Comparison of ENCODE assay signal across 1 cellular context in the genomic region with DNA sequence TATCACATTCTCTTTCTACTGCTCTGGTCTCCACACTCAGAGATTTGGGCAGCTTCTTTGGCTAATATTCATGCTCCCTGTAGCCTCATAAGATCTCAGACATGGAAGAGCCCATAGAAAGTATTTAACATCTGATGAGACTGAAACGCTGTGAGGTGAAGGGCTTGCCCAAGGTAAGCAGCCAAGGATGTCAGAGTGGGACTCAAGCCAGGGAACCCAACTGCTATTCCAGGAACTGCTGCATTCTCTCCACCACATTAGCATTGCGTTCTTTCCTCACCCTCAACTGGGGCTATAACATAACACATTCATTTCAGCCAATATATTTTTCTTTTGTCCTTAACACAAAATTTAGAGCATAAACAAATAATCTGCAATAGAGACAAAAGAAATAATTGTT.
TF ChIP-seq lines count a peak whose summit lies in the region.

No MANE protein-coding gene starts in this region.

TF ChIP-seq in WTC11, 78 proteins besides CTCF, POLR2A, EP300 and RAD21 (continued from another document):
- TF ChIP-seq, protein P1, sequence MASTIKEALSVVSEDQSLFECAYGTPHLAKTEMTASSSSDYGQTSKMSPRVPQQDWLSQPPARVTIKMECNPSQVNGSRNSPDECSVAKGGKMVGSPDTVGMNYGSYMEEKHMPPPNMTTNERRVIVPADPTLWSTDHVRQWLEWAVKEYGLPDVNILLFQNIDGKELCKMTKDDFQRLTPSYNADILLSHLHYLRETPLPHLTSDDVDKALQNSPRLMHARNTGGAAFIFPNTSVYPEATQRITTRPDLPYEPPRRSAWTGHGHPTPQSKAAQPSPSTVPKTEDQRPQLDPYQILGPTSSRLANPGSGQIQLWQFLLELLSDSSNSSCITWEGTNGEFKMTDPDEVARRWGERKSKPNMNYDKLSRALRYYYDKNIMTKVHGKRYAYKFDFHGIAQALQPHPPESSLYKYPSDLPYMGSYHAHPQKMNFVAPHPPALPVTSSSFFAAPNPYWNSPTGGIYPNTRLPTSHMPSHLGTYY (CRISPR knock-in tag; IDR thresholded peaks at IDR 0.05): no peak
- TF ChIP-seq ESRRA (CRISPR knock-in tag; IDR thresholded peaks at IDR 0.05; ENCODE audit: borderline replicate concordance): no peak
- TF ChIP-seq, protein P2, sequence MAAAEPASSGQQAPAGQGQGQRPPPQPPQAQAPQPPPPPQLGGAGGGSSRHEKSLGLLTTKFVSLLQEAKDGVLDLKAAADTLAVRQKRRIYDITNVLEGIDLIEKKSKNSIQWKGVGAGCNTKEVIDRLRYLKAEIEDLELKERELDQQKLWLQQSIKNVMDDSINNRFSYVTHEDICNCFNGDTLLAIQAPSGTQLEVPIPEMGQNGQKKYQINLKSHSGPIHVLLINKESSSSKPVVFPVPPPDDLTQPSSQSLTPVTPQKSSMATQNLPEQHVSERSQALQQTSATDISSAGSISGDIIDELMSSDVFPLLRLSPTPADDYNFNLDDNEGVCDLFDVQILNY (CRISPR knock-in tag; IDR thresholded peaks at IDR 0.05): no peak
- TF ChIP-seq, protein P3, sequence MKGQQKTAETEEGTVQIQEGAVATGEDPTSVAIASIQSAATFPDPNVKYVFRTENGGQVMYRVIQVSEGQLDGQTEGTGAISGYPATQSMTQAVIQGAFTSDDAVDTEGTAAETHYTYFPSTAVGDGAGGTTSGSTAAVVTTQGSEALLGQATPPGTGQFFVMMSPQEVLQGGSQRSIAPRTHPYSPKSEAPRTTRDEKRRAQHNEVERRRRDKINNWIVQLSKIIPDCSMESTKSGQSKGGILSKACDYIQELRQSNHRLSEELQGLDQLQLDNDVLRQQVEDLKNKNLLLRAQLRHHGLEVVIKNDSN (CRISPR knock-in tag; IDR thresholded peaks at IDR 0.05): no peak
TF ChIP-seq in WTC11: peak in this region for 0.
